Comparison of ENCODE assay signal across 1 cellular context in the genomic region with DNA sequence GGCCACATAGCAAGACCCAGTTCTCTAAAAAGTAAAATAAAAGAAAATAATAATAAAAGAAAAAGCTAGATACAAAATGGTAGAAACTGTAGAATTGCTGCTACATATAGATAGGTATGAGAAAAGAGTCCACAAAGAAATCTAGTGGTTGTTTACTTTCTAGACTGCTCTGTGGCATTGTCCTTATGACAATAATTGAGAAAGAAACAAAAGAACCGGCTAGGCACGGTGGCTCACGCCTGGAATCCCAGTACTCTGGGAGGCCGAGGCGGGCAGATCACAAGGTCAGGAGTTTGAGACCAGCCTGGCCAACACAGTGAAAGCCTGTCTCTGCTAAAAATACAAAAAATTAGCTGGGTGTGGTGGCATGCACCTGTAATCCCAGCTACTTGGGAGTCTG.
TF ChIP-seq lines count a peak whose summit lies in the region.
"Not testable (repeated sequence)": the region's sequence is repeated elsewhere in the genome, so short reads cannot be mapped to it uniquely, and the experiment has no call there.

No MANE protein-coding gene starts in this region.

TF ChIP-seq in HepG2, 621 proteins besides CTCF, POLR2A, EP300 and RAD21:
- peak; percentile 70; the same call in 1 of the 2 replicates for TF ChIP-seq SOX5 (CRISPR knock-in tag; IDR thresholded peaks at IDR 0.05; ENCODE audit: borderline replicate concordance)
- not testable (repeated sequence) for TF ChIP-seq SOX6 (IDR thresholded peaks at IDR 0.05)
- TF ChIP-seq SOX6 (CRISPR knock-in tag; IDR thresholded peaks at IDR 0.05) = 0 out of 2 replicates have a peak, but pooled peaks have one; percentile 16
- TF ChIP-seq SOX13 (IDR thresholded peaks at IDR 0.05) = peak; percentile 24; the same call in 1 of the 2 replicates
- peak in 1 of 2 experiments; percentile 76; a peak in 2 of 4 replicates for TF ChIP-seq SOX13 (CRISPR knock-in tag; conservative IDR thresholded peaks at IDR 0.05 in 1 of 2, IDR thresholded peaks at IDR 0.05 in 1 of 2)
- 0 out of 2 replicates have a peak, but pooled peaks have one; percentile 0 for TF ChIP-seq RNF219 (CRISPR knock-in tag; IDR thresholded peaks at IDR 0.05)
